ENCODE assay signal across 9 cellular contexts in the genomic region with DNA sequence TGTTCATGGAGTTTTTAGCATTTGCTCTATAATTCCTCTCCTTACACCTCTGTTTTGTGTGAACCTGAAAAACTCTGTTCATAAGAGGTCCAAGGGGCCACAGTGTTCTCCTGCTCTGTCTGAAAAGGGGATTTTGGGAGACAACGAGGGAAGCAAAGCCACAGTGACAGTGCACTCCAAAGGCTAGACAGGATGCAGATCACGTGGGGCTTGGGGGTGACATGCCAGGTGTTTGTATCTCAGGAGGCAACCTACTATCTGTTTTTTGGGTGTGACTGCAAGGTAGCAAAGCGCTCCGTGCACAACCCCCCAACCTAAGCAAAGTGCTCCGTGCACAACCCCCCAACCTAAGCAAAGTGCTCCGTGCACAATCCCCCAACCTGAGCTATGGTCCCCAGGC. TPM values are rescaled to one million over a fixed set of nuclear protein-coding genes. Genes with fewer than 3 reads are reported as not detected.
DNase-seq lines count a peak whose midpoint lies in the region; ATAC-seq and TF ChIP-seq lines count a peak whose summit lies in the region.
"Had no signal": no experiment of that assay in that cellular context is flagged by ENCODE, and none has a peak within 500 bp of the region (broad histone marks: within the 10 kb centered on the region; RNA-seq: fewer than 3 reads in every experiment).

No MANE protein-coding gene starts in this region.

- H3K27me3 ChIP-seq in BLaER1 treated with 17β-estradiol and CSF1 and Interleukin-3, amounts not matched to agents 10 nM and 100 nM: no peaks in the 10 kb centered on the region

- peak overlapping the region in 5 of 10 experiments; percentile 6 to 34 (median 23); a peak in 3 of 20 replicates for H3K4me3 ChIP-seq in BLaER1 treated with 17β-estradiol and CSF1 and Interleukin-3, amounts not matched to agents 10 nM and 100 nM

- H3K27ac Mint-ChIP-seq in brain (peak overlapping the region in 4 of 5 experiments; percentile 92 to 96 (median 96)), natural killer cell (peak overlapping the region; percentile 90 to 94)

- H3K4me1 Mint-ChIP-seq in brain (peaks cover 15% of the 10 kb centered on the region), natural killer cell (peaks cover 21 to 40% of the 10 kb centered on the region in 2 donors)

- peak overlapping the region; percentile 90 to 99 (median 96) for H3K4me2 ChIP-seq in BLaER1 treated with 17β-estradiol and CSF1 and Interleukin-3, amounts not matched to agents 10 nM and 100 nM

- H3K9me3 Mint-ChIP-seq in brain: no peaks in the 10 kb centered on the region
- no peaks in the 10 kb centered on the region for H3K9me3 Mint-ChIP-seq in natural killer cell

- ATAC-seq in natural killer cell (no peak), HG02623 (IDR thresholded peaks at IDR 0.05; ENCODE audit: unreplicated experiment) (no peak), HG02610 (IDR thresholded peaks at IDR 0.05; ENCODE audit: unreplicated experiment) (no peak)

- DNase-seq in natural killer cell (no peak), cortex of kidney (lab: John Stamatoyannopoulos, UW) (no peak), NCI-H1694 (lab: John Stamatoyannopoulos, UW) (no peak)
- DNase-seq: effector CD8-positive, alpha-beta T cell had no signal

- no peaks in the 10 kb centered on the region for H3K36me3 ChIP-seq in BLaER1 treated with 17β-estradiol and CSF1 and Interleukin-3, amounts not matched to agents 10 nM and 100 nM
- H3K36me3 ChIP-seq in KOPT-K1 (ENCODE audit: insufficient read depth, low read length): no peaks in the 10 kb centered on the region

- peak overlapping the region in 9 of 11 experiments; percentile 7 to 96 (median 80); a peak in 17 of 22 replicates for H3K27ac ChIP-seq in BLaER1 treated with 17β-estradiol and CSF1 and Interleukin-3, amounts not matched to agents 10 nM and 100 nM
- peak overlapping the region; percentile 92 for H3K27ac ChIP-seq in KOPT-K1 (ENCODE audit: low read depth, low read length, poor library complexity, severe bottlenecking)

- H3K4me3 Mint-ChIP-seq in brain (peak overlapping the region; percentile 36 to 75 (median 48)), natural killer cell (peak overlapping the region; percentile 61)

- intact Hi-C loops in natural killer cell (cut with micrococcal nuclease): no loop called here

- no peaks in the 10 kb centered on the region for H3K9me3 ChIP-seq in BLaER1 treated with 17β-estradiol and CSF1 and Interleukin-3, amounts not matched to agents 10 nM and 100 nM (replicated peaks in 1 of 11)
- no peaks in the 10 kb centered on the region for H3K9me3 ChIP-seq in KOPT-K1 (ENCODE audit: insufficient read depth, low read length, poor library complexity, severe bottlenecking)

- TF ChIP-seq CTCF in brain (conservative IDR thresholded peaks at IDR 0.05): no peak
- TF ChIP-seq CTCF in natural killer cell (IDR thresholded peaks at IDR 0.05): no peak

- H3K4me1 ChIP-seq in BLaER1 treated with 17β-estradiol and CSF1 and Interleukin-3, amounts not matched to agents 10 nM and 100 nM: peaks cover 71 to 86% (median 78%) of the 10 kb centered on the region in 10 experiments

- H3K9ac ChIP-seq in BLaER1 treated with 17β-estradiol and CSF1 and Interleukin-3, amounts not matched to agents 10 nM and 100 nM: peak overlapping the region in 10 of 11 experiments; percentile 12 to 86 (median 62); a peak in 15 of 22 replicates

- no peaks in the 10 kb centered on the region for H4K20me1 ChIP-seq in BLaER1 treated with 17β-estradiol and CSF1 and Interleukin-3, amounts not matched to agents 10 nM and 100 nM

- H3K27me3 Mint-ChIP-seq in brain (no peaks in the 10 kb centered on the region), natural killer cell (ENCODE audit: low read depth in 2 of 2) (no peaks in the 10 kb centered on the region)

- H3K36me3 Mint-ChIP-seq in brain (no peaks in the 10 kb centered on the region), natural killer cell (no peaks in the 10 kb centered on the region)

RNA-seq across cellular contexts. Expression of a gene that starts 5.1 kb away (rescaled TPM):
- 203 TPM for polyA plus RNA-seq in brain (ENCODE audit: insufficient read depth, low read depth, low replicate concordance)
- 100 to 1,000 TPM; 568 to 795 (median 658) TPM for total RNA-seq in natural killer cell

RNA-seq across cellular contexts. Expression of a gene that starts 23.5 kb away (rescaled TPM):
- 2.0 TPM for polyA plus RNA-seq in brain (ENCODE audit: insufficient read depth, low read depth, low replicate concordance)
- 10 to 100 TPM in 2 of 3 donors, 1 to 10 TPM in 1; 10.0 to 27.8 (median 17.3) TPM for total RNA-seq in natural killer cell

RNA-seq across cellular contexts. Expression of a gene that starts 35.0 kb away (rescaled TPM):
- polyA plus RNA-seq in brain (ENCODE audit: insufficient read depth, low read depth, low replicate concordance): 1.4 TPM
- total RNA-seq in natural killer cell: 10 to 100 TPM in 1 of 3 donors, 1 to 10 TPM in 2; 2.1 to 12.2 (median 4.7) TPM

RNA-seq across cellular contexts. Expression of a gene that starts 44.2 kb away (rescaled TPM):
- 12.3 TPM for polyA plus RNA-seq in brain (ENCODE audit: insufficient read depth, low read depth, low replicate concordance)
- 100 to 1,000 TPM in 1 of 3 donors, 10 to 100 TPM in 2; 85.2 to 105 (median 89.1) TPM for total RNA-seq in natural killer cell

RNA-seq across cellular contexts. Expression of a gene that starts 50.7 kb away (rescaled TPM):
- polyA plus RNA-seq in brain (ENCODE audit: insufficient read depth, low read depth, low replicate concordance): 117 TPM
- total RNA-seq in natural killer cell: 10 to 100 TPM; 29.9 to 40.9 (median 30.2) TPM
